ENCODE assay signal across 1 cellular context in genomic region chr19:980133-980998, GRCh38.
TF ChIP-seq lines count a peak whose summit lies in the region.

No MANE protein-coding gene starts in this region.

TF ChIP-seq in HepG2, 621 proteins besides CTCF, POLR2A, EP300 and RAD21 (continued from another document and continues in another):
- TF ChIP-seq ZBTB40 (IDR thresholded peaks at IDR 0.05): no peak
- peak; percentile 70 for TF ChIP-seq ZBTB40 (CRISPR knock-in tag; IDR thresholded peaks at IDR 0.05)
- peak; percentile 56; the same call in 1 of the 2 replicates for TF ChIP-seq ZNF563 (CRISPR knock-in tag; IDR thresholded peaks at IDR 0.05)
- TF ChIP-seq ZKSCAN8 (CRISPR knock-in tag; IDR thresholded peaks at IDR 0.05; ENCODE audit: borderline replicate concordance): peak; percentile 94; the same call in 1 of the 2 replicates
- peak; percentile 93 for TF ChIP-seq YEATS4 (CRISPR knock-in tag; IDR thresholded peaks at IDR 0.05; ENCODE audit: borderline replicate concordance)
- peak; percentile 92; the same call in 1 of the 2 replicates for TF ChIP-seq ZNF292 (CRISPR knock-in tag; IDR thresholded peaks at IDR 0.05; ENCODE audit: borderline replicate concordance, low read depth)
- peak; percentile 34; the same call in 1 of the 2 replicates for TF ChIP-seq CHD4 (IDR thresholded peaks at IDR 0.05; ENCODE audit: borderline replicate concordance, low read length)
- TF ChIP-seq DMAP1 (CRISPR knock-in tag; IDR thresholded peaks at IDR 0.05): peak; percentile 97
- no peak for TF ChIP-seq ZFP36L2 (CRISPR knock-in tag; IDR thresholded peaks at IDR 0.05)
- peak; percentile 70 for TF ChIP-seq AGO1 (IDR thresholded peaks at IDR 0.05; ENCODE audit: low read depth, low read length, poor library complexity, severe bottlenecking)
- TF ChIP-seq ZXDC (CRISPR knock-in tag; IDR thresholded peaks at IDR 0.05): peak; percentile 63; the same call in 1 of the 2 replicates
- peak; percentile 67; the same call in 1 of the 2 replicates for TF ChIP-seq ZNF724P (CRISPR knock-in tag; IDR thresholded peaks at IDR 0.05; ENCODE audit: borderline replicate concordance)
- TF ChIP-seq ZSCAN21 (CRISPR knock-in tag; IDR thresholded peaks at IDR 0.05; ENCODE audit: borderline replicate concordance): peak; percentile 83; the same call in 1 of the 2 replicates
- TF ChIP-seq LBX2 (CRISPR knock-in tag; IDR thresholded peaks at IDR 0.05; ENCODE audit: borderline replicate concordance): no peak
- TF ChIP-seq EED (CRISPR knock-in tag; IDR thresholded peaks at IDR 0.05): peak; percentile 77; the same call in 1 of the 2 replicates
- TF ChIP-seq CEBPZ (IDR thresholded peaks at IDR 0.05; ENCODE audit: low read length): no peak
- TF ChIP-seq BHLHE40 (IDR thresholded peaks at IDR 0.05; ENCODE audit: low read length): no peak
- TF ChIP-seq HBP1 (CRISPR knock-in tag; IDR thresholded peaks at IDR 0.05; ENCODE audit: low read depth): peak; percentile 67; the same call in 1 of the 2 replicates
- TF ChIP-seq IRF2 (CRISPR knock-in tag; IDR thresholded peaks at IDR 0.05): peak; percentile 95
- TF ChIP-seq REPIN1 (CRISPR knock-in tag; IDR thresholded peaks at IDR 0.05; ENCODE audit: borderline replicate concordance, low read depth): peak; percentile 63; the same call in 1 of the 2 replicates
- TF ChIP-seq ZFP90 (CRISPR knock-in tag; IDR thresholded peaks at IDR 0.05; ENCODE audit: borderline replicate concordance): 0 out of 2 replicates have a peak, but pooled peaks have one; percentile 29
- peak in 1 of 2 experiments; percentile 47; a peak in 2 of 4 replicates for TF ChIP-seq ATF4 (CRISPR knock-in tag; IDR thresholded peaks at IDR 0.05)
- TF ChIP-seq KDM4B (CRISPR knock-in tag; IDR thresholded peaks at IDR 0.05): peak; percentile 52; the same call in 1 of the 2 replicates
- peak; percentile 36; the same call in 1 of the 2 replicates for TF ChIP-seq FOXK1 (CRISPR knock-in tag; IDR thresholded peaks at IDR 0.05; ENCODE audit: borderline replicate concordance, low read depth)
- peak; percentile 74; the same call in 1 of the 2 replicates for TF ChIP-seq SMAD1 (CRISPR knock-in tag; IDR thresholded peaks at IDR 0.05; ENCODE audit: borderline replicate concordance, low read depth)
- TF ChIP-seq ZIK1 (CRISPR knock-in tag; IDR thresholded peaks at IDR 0.05; ENCODE audit: borderline replicate concordance, low read depth): peak; percentile 70; the same call in 1 of the 2 replicates
- peak; percentile 98 for TF ChIP-seq NR2C2 (CRISPR knock-in tag; IDR thresholded peaks at IDR 0.05; ENCODE audit: borderline replicate concordance)
- TF ChIP-seq ZNF350 (CRISPR knock-in tag; IDR thresholded peaks at IDR 0.05; ENCODE audit: borderline replicate concordance, low read depth): peak; percentile 94
- peak; percentile 89 for TF ChIP-seq RARA (CRISPR knock-in tag; IDR thresholded peaks at IDR 0.05)
- TF ChIP-seq SNAI1 (CRISPR knock-in tag; IDR thresholded peaks at IDR 0.05; ENCODE audit: borderline replicate concordance): 0 out of 2 replicates have a peak, but pooled peaks have one; percentile 82
- peak; percentile 83; the same call in 1 of the 2 replicates for TF ChIP-seq HNRNPL (IDR thresholded peaks at IDR 0.05; ENCODE audit: low read depth, low read length)
- no peak for TF ChIP-seq DBP (CRISPR knock-in tag; IDR thresholded peaks at IDR 0.05; ENCODE audit: not compliant biosample characterization)
- TF ChIP-seq ZNF766 (CRISPR knock-in tag; IDR thresholded peaks at IDR 0.05; ENCODE audit: borderline replicate concordance): peak; percentile 66; the same call in 1 of the 2 replicates
